ENCODE assay signal across 18 cellular contexts in genomic region chr1:214718724-214719123, GRCh38.
A peak's percentile ranks its signal among the peaks of the same experiment; 100 is the strongest.
DNase-seq lines count a peak whose midpoint lies in the region; ATAC-seq, FAIRE-seq and TF ChIP-seq lines count a peak whose summit lies in the region.
"Had no signal": no experiment of that assay in that cellular context is flagged by ENCODE, and none has a peak within 500 bp of the region (broad histone marks: within the 10 kb centered on the region; RNA-seq: fewer than 3 reads in every experiment).

No MANE protein-coding gene starts in this region.

- H2AFZ ChIP-seq in astrocyte (ENCODE audit: low read depth, low read length), result no peak overlapping the region

- no peak for TF ChIP-seq CTCF in A549 (IDR thresholded peaks at IDR 0.05)
- no peak for TF ChIP-seq CTCF in astrocyte (IDR thresholded peaks at IDR 0.05; ENCODE audit: insufficient read depth, low read depth, low read length)

- no peaks in the 10 kb centered on the region for H3K36me3 ChIP-seq in astrocyte (ENCODE audit: insufficient read depth, low read length)

- TF ChIP-seq POLR2A in A549 (IDR thresholded peaks at IDR 0.05; ENCODE audit: low read length), result no peak

- POLR2A ChIA-PET in A549 (lab: Yijun Ruan, JAX), result no interaction called here

- H3K27ac ChIP-seq in A549, result no peak overlapping the region
- no peak overlapping the region for H3K27ac ChIP-seq in astrocyte (ENCODE audit: low read depth, low read length)

- H3K9me3 ChIP-seq in A549 (no peaks in the 10 kb centered on the region), astrocyte (ENCODE audit: insufficient read depth, low read depth, low read length) (no peaks in the 10 kb centered on the region)

- CTCF ChIA-PET in A549 (lab: Yijun Ruan, JAX), result no interaction called here

- H3K27me3 Mint-ChIP-seq in astrocyte (ENCODE audit: low read depth, unreplicated experiment), result no peaks in the 10 kb centered on the region
- H3K27me3 Mint-ChIP-seq in activated naive CD8-positive, alpha-beta T cell treated with anti-CD3 and anti-CD28 coated beads for 36 hours, result peaks cover 12% of the 10 kb centered on the region
- H3K27me3 Mint-ChIP-seq: IgD-negative memory B cell had no signal

- H3K4me1 ChIP-seq in A549 (no peaks in the 10 kb centered on the region), astrocyte (ENCODE audit: insufficient read depth, low read length) (peaks cover 3% of the 10 kb centered on the region)

- no peak for TF ChIP-seq EP300 in A549 (IDR thresholded peaks at IDR 0.05)

- H3K9me3 Mint-ChIP-seq in astrocyte (ENCODE audit: unreplicated experiment), result peaks cover 4% of the 10 kb centered on the region
- peaks cover 3% of the 10 kb centered on the region for H3K9me3 Mint-ChIP-seq in activated naive CD8-positive, alpha-beta T cell treated with anti-CD3 and anti-CD28 coated beads for 36 hours

- no peak overlapping the region for H3K4me3 ChIP-seq in A549
- H3K4me3 ChIP-seq in astrocyte (ENCODE audit: insufficient read depth, low read depth, low read length), result no peak overlapping the region

- H3K36me3 Mint-ChIP-seq in astrocyte (ENCODE audit: low read depth, unreplicated experiment), result no peaks in the 10 kb centered on the region
- H3K36me3 Mint-ChIP-seq in activated naive CD8-positive, alpha-beta T cell treated with anti-CD3 and anti-CD28 coated beads for 36 hours, result peaks cover 2% of the 10 kb centered on the region
- H3K36me3 Mint-ChIP-seq: IgD-negative memory B cell had no signal

- H3K9ac ChIP-seq in astrocyte (ENCODE audit: low read length), result no peak overlapping the region

- H3K4me1 Mint-ChIP-seq in astrocyte (ENCODE audit: low read depth, unreplicated experiment), result no peaks in the 10 kb centered on the region
- no peaks in the 10 kb centered on the region for H3K4me1 Mint-ChIP-seq in activated naive CD8-positive, alpha-beta T cell treated with anti-CD3 and anti-CD28 coated beads for 36 hours
- H3K4me1 Mint-ChIP-seq: B cell, IgD-negative memory B cell had no signal

- FAIRE-seq in A549 (lab: Jason Lieb, UNC), result peak; percentile 46
- FAIRE-seq in astrocyte (lab: Jason Lieb, UNC), result no peak
- FAIRE-seq: H54 had no signal

- H3K27ac Mint-ChIP-seq in astrocyte (ENCODE audit: unreplicated experiment), result no peak overlapping the region
- no peak overlapping the region for H3K27ac Mint-ChIP-seq in activated naive CD8-positive, alpha-beta T cell treated with anti-CD3 and anti-CD28 coated beads for 36 hours
- H3K27ac Mint-ChIP-seq: B cell; CD4-positive, alpha-beta T cell; IgD-negative memory B cell had no signal

- TF ChIP-seq RAD21 in A549 (conservative IDR thresholded peaks at IDR 0.05 in 1 of 2, IDR thresholded peaks at IDR 0.05 in 1 of 2), result no peak

- no peak for DNase-seq in A549 (ENCODE audit: low read depth in 1 of 2, low spot score in 1 of 2)
- peak; percentile 63 for DNase-seq in HS-5 (ENCODE audit: low read depth)
- peak; percentile 33 for DNase-seq in astrocyte (ENCODE audit: low read depth)
- DNase-seq in fibroblast of peridontal ligament (ENCODE audit: extremely low read depth), result peak; percentile 34
- DNase-seq in activated naive CD8-positive, alpha-beta T cell treated with anti-CD3 and anti-CD28 coated beads for 36 hours, result no peak
- DNase-seq: Calu3; CD4-positive, alpha-beta T cell; MV-4-11; NCI-H1417 treated with DMSO at 0.1 percent for 48 hours; NCI-H2029 treated with DMSO at 0.1 percent for 48 hours; NCI-H2227 treated with DMSO at 0.1 percent for 48 hours; NCI-H526 treated with DMSO at 0.1 percent for 48 hours had no signal

- no peaks in the 10 kb centered on the region for H3K27me3 ChIP-seq in astrocyte (ENCODE audit: insufficient read depth, low read length)

- no peak overlapping the region for H3K4me2 ChIP-seq in A549
- H3K4me2 ChIP-seq in astrocyte (ENCODE audit: low read length), result no peak overlapping the region

- no peaks in the 10 kb centered on the region for H3K79me2 ChIP-seq in astrocyte (ENCODE audit: insufficient read depth, low read length)

- ATAC-seq in A549, result no peak
- no peak for ATAC-seq in GM21825 (IDR thresholded peaks at IDR 0.05; ENCODE audit: unreplicated experiment)
- no peak for ATAC-seq in HG03442 (IDR thresholded peaks at IDR 0.05; ENCODE audit: unreplicated experiment)
- no peak for ATAC-seq in GM18861 (IDR thresholded peaks at IDR 0.05; ENCODE audit: unreplicated experiment)

- no peak overlapping the region for H3K4me3 Mint-ChIP-seq in astrocyte (ENCODE audit: unreplicated experiment)
- H3K4me3 Mint-ChIP-seq in activated naive CD8-positive, alpha-beta T cell treated with anti-CD3 and anti-CD28 coated beads for 36 hours, result no peak overlapping the region
- H3K4me3 Mint-ChIP-seq: B cell; CD4-positive, alpha-beta T cell; IgD-negative memory B cell had no signal

- H4K20me1 ChIP-seq in astrocyte (ENCODE audit: insufficient read depth, low read length), result no peaks in the 10 kb centered on the region

TF ChIP-seq in A549, 52 proteins besides CTCF, POLR2A, EP300 and RAD21:
- TF ChIP-seq ELK1 (IDR thresholded peaks at IDR 0.05; ENCODE audit: low read depth, low read length), result no peak
- TF ChIP-seq MAX (IDR thresholded peaks at IDR 0.05), result no peak
- TF ChIP-seq ZNF302 (CRISPR knock-in tag; IDR thresholded peaks at IDR 0.05), result no peak
- no peak for TF ChIP-seq KDM1A (IDR thresholded peaks at IDR 0.05; ENCODE audit: low read depth)
- TF ChIP-seq MYC (IDR thresholded peaks at IDR 0.05; ENCODE audit: borderline replicate concordance, low read length), result no peak
- TF ChIP-seq PBX3 (IDR thresholded peaks at IDR 0.05), result no peak
- TF ChIP-seq HES2 (IDR thresholded peaks at IDR 0.05), result no peak
- no peak for TF ChIP-seq MAZ (IDR thresholded peaks at IDR 0.05; ENCODE audit: borderline replicate concordance, low read depth, low read length)
- TF ChIP-seq POLR2AphosphoS2 (conservative IDR thresholded peaks at IDR 0.05; ENCODE audit: low read length), result no peak
- TF ChIP-seq JUNB (IDR thresholded peaks at IDR 0.05), result no peak
- no peak for TF ChIP-seq GATA3 (IDR thresholded peaks at IDR 0.05; ENCODE audit: borderline replicate concordance)
- TF ChIP-seq CEBPB (IDR thresholded peaks at IDR 0.05), result no peak
- no peak for TF ChIP-seq ATOH8 (CRISPR knock-in tag; IDR thresholded peaks at IDR 0.05; ENCODE audit: low read depth)
- TF ChIP-seq BHLHE40 (IDR thresholded peaks at IDR 0.05; ENCODE audit: low read depth, low read length), result no peak
- no peak for TF ChIP-seq HDAC2 (IDR thresholded peaks at IDR 0.05)
- TF ChIP-seq EHMT2 (IDR thresholded peaks at IDR 0.05; ENCODE audit: low read depth), result no peak
- TF ChIP-seq RNF2 (IDR thresholded peaks at IDR 0.05; ENCODE audit: borderline replicate concordance, low read depth), result no peak
- TF ChIP-seq FOSL2 (IDR thresholded peaks at IDR 0.05), result no peak
- no peak for TF ChIP-seq FOSL2 (CRISPR knock-in tag; IDR thresholded peaks at IDR 0.05)

Comparison
In these comparisons a context has a peak if more than half of its experiments do, and no peak if none do; other contexts are left out.
1. DNase-seq: peak in HS-5 (single experiment), astrocyte (single experiment) and fibroblast of peridontal ligament (single experiment); none in A549 (0 of 2) and activated naive CD8-positive, alpha-beta T cell treated with anti-CD3 and anti-CD28 coated beads for 36 hours (single experiment).